ENCODE assay signal across 20 cellular contexts in the genomic region with DNA sequence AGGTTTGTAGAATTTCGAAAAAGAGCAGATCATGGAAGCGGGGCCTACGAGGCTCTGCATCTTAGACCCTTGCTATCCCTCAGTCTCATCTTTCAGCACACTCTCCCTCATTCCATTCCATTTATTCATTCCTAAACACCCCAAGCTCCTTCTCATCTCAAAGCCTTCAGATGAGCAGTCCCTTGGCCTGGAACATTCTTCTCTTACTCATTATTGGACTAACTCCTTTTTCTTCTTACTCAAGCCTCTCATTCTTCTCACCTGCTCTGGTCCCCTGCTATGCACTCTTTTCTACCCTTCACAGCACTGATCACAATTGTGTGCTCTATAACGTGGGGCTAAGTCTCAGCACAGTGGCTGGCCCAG.
DNase-seq lines count a peak whose midpoint lies in the region; ATAC-seq, FAIRE-seq and TF ChIP-seq lines count a peak whose summit lies in the region.
"Had no signal": no experiment of that assay in that cellular context is flagged by ENCODE, and none has a peak within 500 bp of the region (broad histone marks: within the 10 kb centered on the region; RNA-seq: fewer than 3 reads in every experiment).

No MANE protein-coding gene starts in this region.

- H2AFZ ChIP-seq in astrocyte (ENCODE audit: low read depth, low read length): no peak overlapping the region
- no peak overlapping the region for H2AFZ ChIP-seq in mesenchymal stem cell (ENCODE audit: low read depth, low read length)

- H2BK12ac ChIP-seq in mesenchymal stem cell (ENCODE audit: low read length in 2 of 2): peak overlapping the region in 1 of 2 experiments; percentile 3

- H3K36me3 ChIP-seq in HUES6 (ENCODE audit: control insufficient read depth, insufficient read depth, low read length) (no peaks in the 10 kb centered on the region), astrocyte (ENCODE audit: insufficient read depth, low read length) (no peaks in the 10 kb centered on the region), mesenchymal stem cell (ENCODE audit: control insufficient read depth in 1 of 2, insufficient read depth in 2 of 2, low read depth in 1 of 2, low read length in 2 of 2) (peaks cover 0 to 13% of the 10 kb centered on the region in 2 experiments), Peyer's patch (no peaks in the 10 kb centered on the region)
- H3K36me3 ChIP-seq: brain microvascular endothelial cell, gastroesophageal sphincter had no signal

- H3K14ac ChIP-seq in mesenchymal stem cell (ENCODE audit: low read length in 2 of 2): no peak overlapping the region

- no peak overlapping the region for H2BK5ac ChIP-seq in mesenchymal stem cell (ENCODE audit: low read depth, low read length, poor library complexity, severe bottlenecking)

- H3K79me1 ChIP-seq in mesenchymal stem cell (replicated peaks; ENCODE audit: low read length, poor library complexity, severe bottlenecking): peaks cover 7% of the 10 kb centered on the region

- WGBS in mesenchymal stem cell: 77% methylated on average over 4 of the region's 4 CpGs

- no peak overlapping the region for H4K8ac ChIP-seq in mesenchymal stem cell (ENCODE audit: low read length)

- no peak overlapping the region for H2BK15ac ChIP-seq in mesenchymal stem cell (ENCODE audit: low read depth, poor library complexity, severe bottlenecking)

- H4K20me1 ChIP-seq in astrocyte (ENCODE audit: insufficient read depth, low read length): peaks cover 18% of the 10 kb centered on the region

- H3K4me2 ChIP-seq in astrocyte (ENCODE audit: low read length) (peak overlapping the region; percentile 26), mesenchymal stem cell (ENCODE audit: low read length, poor library complexity, severe bottlenecking) (no peak overlapping the region)

- no peaks in the 10 kb centered on the region for H3K79me2 ChIP-seq in astrocyte (ENCODE audit: insufficient read depth, low read length)

- ATAC-seq in HG03521 (IDR thresholded peaks at IDR 0.05; ENCODE audit: unreplicated experiment): no peak
- ATAC-seq: activated naive CD4-positive, alpha-beta T cell treated with anti-CD3 and anti-CD28 coated beads, Interleukin-2, amount 50 U/mL, for 72 hours; gastroesophageal sphincter; T-helper 17 cell had no signal

- no peak overlapping the region for H2AK5ac ChIP-seq in mesenchymal stem cell (ENCODE audit: low read length, severe bottlenecking)

- TF ChIP-seq POLR2A in Peyer's patch (IDR thresholded peaks at IDR 0.05): no peak

- TF ChIP-seq CTCF in astrocyte (IDR thresholded peaks at IDR 0.05; ENCODE audit: insufficient read depth, low read depth, low read length): no peak
- TF ChIP-seq CTCF in Peyer's patch (IDR thresholded peaks at IDR 0.05): no peak

- H3K27me3 ChIP-seq in HUES6 (ENCODE audit: control insufficient read depth, insufficient read depth, low read length) (no peaks in the 10 kb centered on the region), astrocyte (ENCODE audit: insufficient read depth, low read length) (no peaks in the 10 kb centered on the region), mesenchymal stem cell (ENCODE audit: control insufficient read depth in 1 of 2, insufficient read depth in 1 of 2, low read length in 2 of 2) (no peaks in the 10 kb centered on the region), Peyer's patch (no peaks in the 10 kb centered on the region)
- H3K27me3 ChIP-seq: brain microvascular endothelial cell, gastroesophageal sphincter, testis had no signal

- peaks cover 48% of the 10 kb centered on the region for H3K4me1 ChIP-seq in HUES6 (ENCODE audit: control insufficient read depth, insufficient read depth, low read length)
- peaks cover 14% of the 10 kb centered on the region for H3K4me1 ChIP-seq in astrocyte (ENCODE audit: insufficient read depth, low read length)
- peaks cover 6% of the 10 kb centered on the region for H3K4me1 ChIP-seq in mesenchymal stem cell (ENCODE audit: control insufficient read depth, insufficient read depth, low read depth, low read length)
- no peaks in the 10 kb centered on the region for H3K4me1 ChIP-seq in Peyer's patch
- H3K4me1 ChIP-seq: testis had no signal

- H3K4me3 Mint-ChIP-seq in astrocyte (ENCODE audit: unreplicated experiment): no peak overlapping the region
- H3K4me3 Mint-ChIP-seq: activated B cell treated with CpG ODN at 0.5 μM for 24 hours; CD4-positive, alpha-beta memory T cell; T-helper 17 cell had no signal

- H3K27ac ChIP-seq in HUES6 (ENCODE audit: low read depth, low read length) (peak overlapping the region; percentile 37; the same call in 1 of the 2 replicates), astrocyte (ENCODE audit: low read depth, low read length) (peak overlapping the region; percentile 10), mesenchymal stem cell (ENCODE audit: low read length, poor library complexity, severe bottlenecking) (peak overlapping the region; percentile 33), Peyer's patch (no peak overlapping the region)
- H3K27ac ChIP-seq: brain microvascular endothelial cell, gastroesophageal sphincter, testis had no signal

- no peak overlapping the region for H2BK120ac ChIP-seq in mesenchymal stem cell (ENCODE audit: low read depth, low read length)

- peaks cover 9% of the 10 kb centered on the region for H3K36me3 Mint-ChIP-seq in astrocyte (ENCODE audit: low read depth, unreplicated experiment)
- H3K36me3 Mint-ChIP-seq: activated naive CD4-positive, alpha-beta T cell treated with anti-CD3 and anti-CD28 coated beads, Interleukin-2, amount 50 U/mL, for 72 hours had no signal

- H3K27ac Mint-ChIP-seq in astrocyte (ENCODE audit: unreplicated experiment): peak overlapping the region; percentile 60
- H3K27ac Mint-ChIP-seq: activated B cell treated with CpG ODN at 0.5 μM for 24 hours, T-helper 17 cell had no signal

- H3K9ac ChIP-seq in HUES6 (ENCODE audit: low read length) (no peak overlapping the region), astrocyte (ENCODE audit: low read length) (no peak overlapping the region), mesenchymal stem cell (ENCODE audit: low read length) (no peak overlapping the region)

- H3K4ac ChIP-seq in mesenchymal stem cell (ENCODE audit: low read depth in 1 of 2, low read length in 2 of 2): no peak overlapping the region

- peak; percentile 23 for FAIRE-seq in astrocyte (lab: Jason Lieb, UNC)

- DNase-seq in AG20443 (ENCODE audit: low spot score): peak; percentile 42
- DNase-seq in astrocyte (ENCODE audit: low read depth): no peak
- peak; percentile 53 for DNase-seq in mesenchymal stem cell
- DNase-seq in effector CD4-positive, alpha-beta T cell: no peak
- DNase-seq in Peyer's patch: no peak
- DNase-seq in central memory CD4-positive, alpha-beta T cell: no peak
- DNase-seq: activated B cell treated with CpG ODN at 0.5 μM for 24 hours; activated CD8-positive, alpha-beta memory T cell treated with anti-CD3 and anti-CD28 coated beads for 24 hours; activated T-cell treated with anti-CD3 and anti-CD28 coated beads, Interleukin-2, amount 50 U/mL, for 48 hours; brain microvascular endothelial cell; CD4-positive, alpha-beta memory T cell; DMS53; NCI-H2107; NCI-H524; T-helper 17 cell; testis had no signal

- H3K23ac ChIP-seq in mesenchymal stem cell (ENCODE audit: low read length in 2 of 2): no peak overlapping the region

- peaks cover 27% of the 10 kb centered on the region for H3K4me1 Mint-ChIP-seq in astrocyte (ENCODE audit: low read depth, unreplicated experiment)

- no peak overlapping the region for H3K4me3 ChIP-seq in HUES6 (ENCODE audit: low read depth, low read length)
- no peak overlapping the region for H3K4me3 ChIP-seq in astrocyte (ENCODE audit: insufficient read depth, low read depth, low read length)
- H3K4me3 ChIP-seq in mesenchymal stem cell (ENCODE audit: insufficient read depth in 1 of 2, low read depth in 1 of 2, low read length in 2 of 2): no peak overlapping the region
- no peak overlapping the region for H3K4me3 ChIP-seq in Peyer's patch
- H3K4me3 ChIP-seq: gastroesophageal sphincter, testis had no signal

- H3K27me3 Mint-ChIP-seq in astrocyte (ENCODE audit: low read depth, unreplicated experiment): no peaks in the 10 kb centered on the region
- H3K27me3 Mint-ChIP-seq: activated B cell treated with CpG ODN at 0.5 μM for 24 hours; CD4-positive, alpha-beta memory T cell; T-helper 17 cell had no signal

- H3K18ac ChIP-seq in mesenchymal stem cell (ENCODE audit: low read depth in 1 of 2, low read length in 2 of 2): no peak overlapping the region

- no peak overlapping the region for H4K91ac ChIP-seq in mesenchymal stem cell (ENCODE audit: low read length)

- H3K9me3 ChIP-seq in HUES6 (ENCODE audit: control insufficient read depth, insufficient read depth, low read depth, low read length) (no peaks in the 10 kb centered on the region), astrocyte (ENCODE audit: insufficient read depth, low read depth, low read length) (no peaks in the 10 kb centered on the region), mesenchymal stem cell (ENCODE audit: control insufficient read depth, low read length) (no peaks in the 10 kb centered on the region), Peyer's patch (no peaks in the 10 kb centered on the region)
- H3K9me3 ChIP-seq: gastroesophageal sphincter, testis had no signal

- H3K9me3 Mint-ChIP-seq in astrocyte (ENCODE audit: unreplicated experiment): no peaks in the 10 kb centered on the region
- H3K9me3 Mint-ChIP-seq: activated B cell treated with CpG ODN at 0.5 μM for 24 hours; activated naive CD4-positive, alpha-beta T cell treated with anti-CD3 and anti-CD28 coated beads, Interleukin-2, amount 50 U/mL, for 72 hours; CD4-positive, alpha-beta memory T cell had no signal

Comparison
In these comparisons a context has a peak if more than half of its experiments do, and no peak if none do; other contexts are left out.
1. DNase-seq: peak in AG20443 (single experiment) and mesenchymal stem cell (single experiment); none in astrocyte (single experiment), effector CD4-positive, alpha-beta T cell (single experiment), Peyer's patch (0 of 3) and central memory CD4-positive, alpha-beta T cell (single experiment).
2. H3K27ac ChIP-seq: peak in HUES6 (single experiment), astrocyte (single experiment) and mesenchymal stem cell (single experiment); none in Peyer's patch (0 of 4).